Comparison of ENCODE assay signal across 8 cellular contexts in genomic region chr7:43583424-43584199, GRCh38. TPM values are rescaled to one million over a fixed set of nuclear protein-coding genes. Genes with fewer than 3 reads are reported as not detected.
DNase-seq lines count a peak whose midpoint lies in the region; ATAC-seq and TF ChIP-seq lines count a peak whose summit lies in the region.

No MANE protein-coding gene starts in this region.

- H3K27ac Mint-ChIP-seq in HFFc6, result peak overlapping the region; percentile 100
- H3K27ac Mint-ChIP-seq in WTC11, result no peak overlapping the region

- DNase-seq in HFFc6 (peak; percentile 38), NAMALWA (ENCODE audit: low spot score) (peak; percentile 90), WTC11 (ENCODE audit: low spot score) (peak; percentile 53), cerebellar cortex (ENCODE audit: low spot score) (peak; percentile 46), left colon (peak; percentile 60 to 82), GM10248 (ENCODE audit: extremely low spot score) (no peak)
- DNase-seq in stimulated activated CD4-positive, alpha-beta T cell treated with anti-CD3 and anti-CD28 coated beads, Interleukin-1b, Interleukin-23, amount 100 ng/mL, for 48 hours, result peak; percentile 64

- intact Hi-C loops in left colon (cut with DNase I, micrococcal nuclease), result loop anchor here (5.0 kb wide), 4 partner anchors 114 to 254 kb away; no protein-coding TSS in a partner anchor

- H3K4me1 Mint-ChIP-seq in HFFc6 (ENCODE audit: low read depth) (peaks cover 53% of the 10 kb centered on the region), WTC11 (peaks cover 37% of the 10 kb centered on the region)

- H3K36me3 Mint-ChIP-seq in HFFc6 (ENCODE audit: low read depth) (peaks cover 17% of the 10 kb centered on the region), WTC11 (peaks cover 9% of the 10 kb centered on the region)

- peak overlapping the region; percentile 98 for H3K4me3 ChIP-seq in GM12875 (ENCODE audit: low read depth, low read length)

- H3K27me3 Mint-ChIP-seq in HFFc6 (ENCODE audit: insufficient read depth), result peaks cover 9% of the 10 kb centered on the region
- H3K27me3 Mint-ChIP-seq in WTC11 (ENCODE audit: low read depth), result peaks cover 8% of the 10 kb centered on the region

- peak overlapping the region; percentile 100 for H3K4me3 Mint-ChIP-seq in HFFc6
- H3K4me3 Mint-ChIP-seq in WTC11, result peak overlapping the region; percentile 85

- CTCF ChIA-PET in WTC11 (lab: Charles Lee), result interaction anchor here (0.6 to 4.2 kb wide), 88 partner anchors 8 to 652 kb away, joined by 3 to 95 read pairs (median 8); partner anchors contain the start of genes BLVRA, COA1, MRPL32 and PSMA2
- CTCF ChIA-PET in GM10248 (lab: Yijun Ruan, JAX), result interaction anchor here (0.6 to 7.5 kb wide), 72 partner anchors 8 to 651 kb away, joined by 3 to 175 read pairs (median 8); partner anchors contain the start of genes BLVRA, COA1, MRPL32 and PSMA2

- H3K9me3 Mint-ChIP-seq in HFFc6, result no peaks in the 10 kb centered on the region
- peaks cover 10% of the 10 kb centered on the region for H3K9me3 Mint-ChIP-seq in WTC11

- TF ChIP-seq CTCF in GM12875 (IDR thresholded peaks at IDR 0.05; ENCODE audit: borderline replicate concordance, insufficient read depth, low read depth, low read length) (0 out of 2 replicates have a peak, but pooled peaks have one; percentile 16), HFFc6 (IDR thresholded peaks at IDR 0.05) (no peak), WTC11 (IDR thresholded peaks at IDR 0.05) (no peak), GM10248 (IDR thresholded peaks at IDR 0.05; ENCODE audit: control extremely low read depth, extremely low read depth, low read depth, missing control alignments) (no peak)

- POLR2A ChIA-PET in WTC11 (lab: Charles Lee) (interaction anchor here (1.0 to 1.5 kb wide), 5 partner anchors 86 to 286 kb away, joined by 5 to 7 read pairs (median 6); partner anchors contain the start of genes COA1 and MRPS24), GM10248 (lab: Yijun Ruan, JAX) (interaction anchor here (0.8 to 1.8 kb wide), 13 partner anchors 7 to 651 kb away, joined by 3 to 16 read pairs (median 7); partner anchors contain the start of genes MRPL32 and PSMA2)

- no peak for ATAC-seq in WTC11
- peak; percentile 57 for ATAC-seq in left colon

TF ChIP-seq in WTC11, 78 proteins besides CTCF, POLR2A, EP300 and RAD21 (continues in another document):
- TF ChIP-seq, protein P1, sequence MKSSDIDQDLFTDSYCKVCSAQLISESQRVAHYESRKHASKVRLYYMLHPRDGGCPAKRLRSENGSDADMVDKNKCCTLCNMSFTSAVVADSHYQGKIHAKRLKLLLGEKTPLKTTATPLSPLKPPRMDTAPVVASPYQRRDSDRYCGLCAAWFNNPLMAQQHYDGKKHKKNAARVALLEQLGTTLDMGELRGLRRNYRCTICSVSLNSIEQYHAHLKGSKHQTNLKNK (CRISPR knock-in tag; IDR thresholded peaks at IDR 0.05), result no peak
- 0 out of 2 replicates have a peak, but pooled peaks have one; percentile 21 for TF ChIP-seq MAX (CRISPR knock-in tag; IDR thresholded peaks at IDR 0.05)
- TF ChIP-seq ZBTB43 (CRISPR knock-in tag; IDR thresholded peaks at IDR 0.05), result 0 out of 2 replicates have a peak, but pooled peaks have one; percentile 13
- TF ChIP-seq TCF7 (CRISPR knock-in tag; IDR thresholded peaks at IDR 0.05; ENCODE audit: low read depth), result 0 out of 2 replicates have a peak, but pooled peaks have one; percentile 59
- no peak for TF ChIP-seq ZNF416 (CRISPR knock-in tag; IDR thresholded peaks at IDR 0.05)
- TF ChIP-seq ARID4B (CRISPR knock-in tag; IDR thresholded peaks at IDR 0.05; ENCODE audit: borderline replicate concordance), result peak; percentile 56; the same call in 1 of the 2 replicates
- no peak for TF ChIP-seq USF1 (CRISPR knock-in tag; IDR thresholded peaks at IDR 0.05)
- no peak for TF ChIP-seq IRF2 (CRISPR knock-in tag; IDR thresholded peaks at IDR 0.05; ENCODE audit: borderline replicate concordance, low read depth)
- TF ChIP-seq, protein P2, sequence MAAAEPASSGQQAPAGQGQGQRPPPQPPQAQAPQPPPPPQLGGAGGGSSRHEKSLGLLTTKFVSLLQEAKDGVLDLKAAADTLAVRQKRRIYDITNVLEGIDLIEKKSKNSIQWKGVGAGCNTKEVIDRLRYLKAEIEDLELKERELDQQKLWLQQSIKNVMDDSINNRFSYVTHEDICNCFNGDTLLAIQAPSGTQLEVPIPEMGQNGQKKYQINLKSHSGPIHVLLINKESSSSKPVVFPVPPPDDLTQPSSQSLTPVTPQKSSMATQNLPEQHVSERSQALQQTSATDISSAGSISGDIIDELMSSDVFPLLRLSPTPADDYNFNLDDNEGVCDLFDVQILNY (CRISPR knock-in tag; IDR thresholded peaks at IDR 0.05), result peak; percentile 4; the same call in 1 of the 2 replicates
- no peak; the same call in 1 of the 2 replicates for TF ChIP-seq TEAD1 (CRISPR knock-in tag; IDR thresholded peaks at IDR 0.05)
- TF ChIP-seq ESRRA (CRISPR knock-in tag; IDR thresholded peaks at IDR 0.05; ENCODE audit: borderline replicate concordance), result no peak
- 0 out of 2 replicates have a peak, but pooled peaks have one; percentile 13 for TF ChIP-seq MYBL2 (CRISPR knock-in tag; IDR thresholded peaks at IDR 0.05)
- no peak for TF ChIP-seq NFE2L1 (CRISPR knock-in tag; IDR thresholded peaks at IDR 0.05)
- TF ChIP-seq, protein P3, sequence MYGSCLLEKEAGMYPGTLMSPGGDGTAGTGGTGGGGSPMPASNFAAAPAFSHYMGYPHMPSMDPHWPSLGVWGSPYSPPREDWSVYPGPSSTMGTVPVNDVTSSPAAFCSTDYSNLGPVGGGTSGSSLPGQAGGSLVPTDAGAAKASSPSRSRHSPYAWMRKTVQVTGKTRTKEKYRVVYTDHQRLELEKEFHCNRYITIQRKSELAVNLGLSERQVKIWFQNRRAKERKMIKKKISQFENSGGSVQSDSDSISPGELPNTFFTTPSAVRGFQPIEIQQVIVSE (CRISPR knock-in tag; IDR thresholded peaks at IDR 0.05; ENCODE audit: borderline replicate concordance), result no peak
- TF ChIP-seq KAT7 (CRISPR knock-in tag; IDR thresholded peaks at IDR 0.05; ENCODE audit: borderline replicate concordance), result no peak; the same call in 1 of the 2 replicates

RNA-seq across cellular contexts. Expression of gene STK17A, which starts 0.7 kb away (rescaled TPM):
- 10 to 100 TPM; 59.0 to 79.2 (median 62.8) TPM for total RNA-seq in HFFc6 (2021; fragmentation: NEBNext Ultra II Directional; extraction: Animal tissue kit (Norgen Biotek cat#: 25700))
- total RNA-seq in WTC11 (2021) (12.2 to 17.6 TPM (median 15.1 TPM) in 3 replicates), left colon (10 to 100 TPM; 16.7 to 28.1 TPM)
